ENCODE assay signal across 19 cellular contexts in genomic region chr15:60594071-60594470, GRCh38.
A peak's percentile ranks its signal among the peaks of the same experiment; 100 is the strongest.
DNase-seq lines count a peak whose midpoint lies in the region; ATAC-seq, FAIRE-seq and TF ChIP-seq lines count a peak whose summit lies in the region.
"Had no signal": no experiment of that assay in that cellular context is flagged by ENCODE, and none has a peak within 500 bp of the region (broad histone marks: within the 10 kb centered on the region; RNA-seq: fewer than 3 reads in every experiment).

No MANE protein-coding gene starts in this region.

- 46% methylated on average over 6 of the region's 6 CpGs for WGBS in A549 (ENCODE audit: missing lambda C conversion rate)
- WGBS in esophagus muscularis mucosa, result 84% methylated on average over 6 of the region's 6 CpGs

- ATAC-seq in A549 (no peak), HG03442 (IDR thresholded peaks at IDR 0.05; ENCODE audit: unreplicated experiment) (no peak), mucosa of descending colon (no peak)
- no peak for ATAC-seq in activated naive CD8-positive, alpha-beta T cell treated with anti-CD3 and anti-CD28 coated beads, Interleukin-2, amount 10 ng/mL, durations not matched to agents 7 days and 5 days (ENCODE audit: low read depth)
- ATAC-seq in naive thymus-derived CD8-positive, alpha-beta T cell, result no peak
- ATAC-seq: body of pancreas, foreskin keratinocyte, left colon, pancreas had no signal

- TF ChIP-seq EP300 in A549 (IDR thresholded peaks at IDR 0.05) (no peak), esophagus muscularis mucosa (IDR thresholded peaks at IDR 0.05) (no peak)

- H3K4me3 Mint-ChIP-seq in Caco-2 (ENCODE audit: unreplicated experiment), result peak overlapping the region; percentile 82
- H3K4me3 Mint-ChIP-seq in activated naive CD8-positive, alpha-beta T cell treated with anti-CD3 and anti-CD28 coated beads, Interleukin-2, amount 10 ng/mL, durations not matched to agents 7 days and 5 days, result peak overlapping the region; percentile 6
- H3K4me3 Mint-ChIP-seq in naive thymus-derived CD8-positive, alpha-beta T cell, result peak overlapping the region in 7 of 10 donors; percentile 13 to 89 (median 43)

- no peak overlapping the region for H3K4me3 ChIP-seq in A549
- H3K4me3 ChIP-seq in Caco-2 (ENCODE audit: low read depth, low read length), result no peak overlapping the region
- no peak overlapping the region for H3K4me3 ChIP-seq in esophagus muscularis mucosa
- no peak overlapping the region for H3K4me3 ChIP-seq in mucosa of descending colon
- H3K4me3 ChIP-seq: body of pancreas, GM23248, stomach, upper lobe of left lung had no signal

- TF ChIP-seq RAD21 in A549 (conservative IDR thresholded peaks at IDR 0.05 in 1 of 2, IDR thresholded peaks at IDR 0.05 in 1 of 2), result no peak

- H3K9me3 ChIP-seq in A549 (0 out of 3 replicates have a peak, but pooled peaks cover 7% of the 10 kb centered on the region), Caco-2 (no peaks in the 10 kb centered on the region), esophagus muscularis mucosa (no peaks in the 10 kb centered on the region), mucosa of descending colon (no peaks in the 10 kb centered on the region)
- H3K9me3 ChIP-seq: body of pancreas, pancreas, stomach, upper lobe of left lung had no signal

- H3K4me2 ChIP-seq in A549, result no peak overlapping the region

- DNase-seq in A549 (ENCODE audit: low read depth in 1 of 2, low spot score in 1 of 2) (no peak), Caco-2 (no peak), esophagus muscularis mucosa (ENCODE audit: extremely low spot score) (no peak), mucosa of descending colon (no peak)
- DNase-seq in activated naive CD8-positive, alpha-beta T cell treated with anti-CD3 and anti-CD28 coated beads, Interleukin-2, amount 10 ng/mL, durations not matched to agents 7 days and 5 days, result no peak
- no peak for DNase-seq in naive thymus-derived CD8-positive, alpha-beta T cell
- DNase-seq: activated naive CD4-positive, alpha-beta T cell treated with anti-CD3 and anti-CD28 coated beads for 36 hours; body of pancreas; cortex of kidney; foreskin keratinocyte; GM23248; left colon; NCI-H1048; NCI-H526 treated with DMSO at 0.1 percent for 48 hours; stomach; upper lobe of left lung had no signal

- no peaks in the 10 kb centered on the region for H3K27me3 ChIP-seq in Caco-2 (replicated peaks; ENCODE audit: control insufficient read depth, insufficient read depth, low read length)
- H3K27me3 ChIP-seq in esophagus muscularis mucosa, result no peaks in the 10 kb centered on the region
- H3K27me3 ChIP-seq: body of pancreas, foreskin keratinocyte, pancreas, upper lobe of left lung had no signal

- TF ChIP-seq POLR2A in A549 (IDR thresholded peaks at IDR 0.05; ENCODE audit: low read length) (no peak), esophagus muscularis mucosa (IDR thresholded peaks at IDR 0.05; ENCODE audit: low read depth) (no peak)

- POLR2A ChIA-PET in A549 (lab: Yijun Ruan, JAX) (no interaction called here), Caco-2 (lab: Charles Lee) (no interaction called here)
- POLR2A ChIA-PET in activated naive CD8-positive, alpha-beta T cell treated with anti-CD3 and anti-CD28 coated beads, Interleukin-2, amount 10 ng/mL, durations not matched to agents 7 days and 5 days (lab: Charles Lee), result no interaction called here
- POLR2A ChIA-PET in naive thymus-derived CD8-positive, alpha-beta T cell (lab: Charles Lee), result interaction anchor here (1.4 to 4.7 kb wide), 3 partner anchors 13 to 56 kb away, joined by 5 to 49 read pairs (median 6); no protein-coding TSS in a partner anchor

- no peak overlapping the region for H3K27ac Mint-ChIP-seq in Caco-2 (ENCODE audit: unreplicated experiment)
- no peak overlapping the region for H3K27ac Mint-ChIP-seq in activated naive CD8-positive, alpha-beta T cell treated with anti-CD3 and anti-CD28 coated beads, Interleukin-2, amount 10 ng/mL, durations not matched to agents 7 days and 5 days
- H3K27ac Mint-ChIP-seq in naive thymus-derived CD8-positive, alpha-beta T cell, result peak overlapping the region in 8 of 10 donors; percentile 9 to 85 (median 38)
- H3K27ac Mint-ChIP-seq: activated naive CD4-positive, alpha-beta T cell treated with anti-CD3 and anti-CD28 coated beads for 36 hours had no signal

- H3K9me3 Mint-ChIP-seq in Caco-2 (ENCODE audit: unreplicated experiment), result no peaks in the 10 kb centered on the region
- no peaks in the 10 kb centered on the region for H3K9me3 Mint-ChIP-seq in activated naive CD8-positive, alpha-beta T cell treated with anti-CD3 and anti-CD28 coated beads, Interleukin-2, amount 10 ng/mL, durations not matched to agents 7 days and 5 days
- H3K9me3 Mint-ChIP-seq in naive thymus-derived CD8-positive, alpha-beta T cell, result no peaks in the 10 kb centered on the region
- H3K9me3 Mint-ChIP-seq: activated naive CD4-positive, alpha-beta T cell treated with anti-CD3 and anti-CD28 coated beads for 36 hours had no signal

- H3K27ac ChIP-seq in A549 (no peak overlapping the region), esophagus muscularis mucosa (replicated peaks in 1 of 4) (no peak overlapping the region)
- H3K27ac ChIP-seq: foreskin keratinocyte, GM23248, stomach, upper lobe of left lung, VCaP had no signal

- FAIRE-seq in A549 (lab: Jason Lieb, UNC), result no peak
- FAIRE-seq: pancreas had no signal

- no peaks in the 10 kb centered on the region for H3K36me3 Mint-ChIP-seq in Caco-2 (ENCODE audit: insufficient read depth, unreplicated experiment)
- H3K36me3 Mint-ChIP-seq in activated naive CD8-positive, alpha-beta T cell treated with anti-CD3 and anti-CD28 coated beads, Interleukin-2, amount 10 ng/mL, durations not matched to agents 7 days and 5 days, result peaks cover 3% of the 10 kb centered on the region
- H3K36me3 Mint-ChIP-seq in naive thymus-derived CD8-positive, alpha-beta T cell, result no peaks in the 10 kb centered on the region

- peaks cover 7% of the 10 kb centered on the region for H3K4me1 Mint-ChIP-seq in Caco-2 (ENCODE audit: low read depth, unreplicated experiment)
- H3K4me1 Mint-ChIP-seq in activated naive CD8-positive, alpha-beta T cell treated with anti-CD3 and anti-CD28 coated beads, Interleukin-2, amount 10 ng/mL, durations not matched to agents 7 days and 5 days, result peaks cover 36% of the 10 kb centered on the region
- peaks cover 10 to 31% (median 27%) of the 10 kb centered on the region in 4 donors for H3K4me1 Mint-ChIP-seq in naive thymus-derived CD8-positive, alpha-beta T cell

- H3K36me3 ChIP-seq in Caco-2 (ENCODE audit: control insufficient read depth, insufficient read depth, low read length) (no peaks in the 10 kb centered on the region), esophagus muscularis mucosa (no peaks in the 10 kb centered on the region), mucosa of descending colon (ENCODE audit: low read depth) (no peaks in the 10 kb centered on the region)
- H3K36me3 ChIP-seq: pancreas, stomach, upper lobe of left lung had no signal

- BruUV-seq in Caco-2 (replicated peaks; lab: Mats Ljungman, UMichigan), result no TSS peak

- CTCF ChIA-PET in A549 (lab: Yijun Ruan, JAX) (interaction anchor here (0.5 to 4.1 kb wide), 5 partner anchors 9 to 1240 kb away, joined by 3 to 25 read pairs (median 7); no protein-coding TSS in a partner anchor), Caco-2 (lab: Charles Lee) (no interaction called here)

- TF ChIP-seq CTCF in A549 (IDR thresholded peaks at IDR 0.05) (no peak), Caco-2 (IDR thresholded peaks at IDR 0.05; ENCODE audit: insufficient read depth in 1 of 2, low read depth in 1 of 2, low read length in 1 of 2, severe bottlenecking in 1 of 2, unreplicated experiment in 1 of 2) (no peak), esophagus muscularis mucosa (IDR thresholded peaks at IDR 0.05) (no peak), mucosa of descending colon (IDR thresholded peaks at IDR 0.05) (no peak)

- peaks cover 5% of the 10 kb centered on the region for H3K27me3 Mint-ChIP-seq in Caco-2 (ENCODE audit: insufficient read depth, unreplicated experiment)
- H3K27me3 Mint-ChIP-seq in activated naive CD8-positive, alpha-beta T cell treated with anti-CD3 and anti-CD28 coated beads, Interleukin-2, amount 10 ng/mL, durations not matched to agents 7 days and 5 days, result no peaks in the 10 kb centered on the region
- peaks cover 0 to 8% (median 0%) of the 10 kb centered on the region in 5 donors for H3K27me3 Mint-ChIP-seq in naive thymus-derived CD8-positive, alpha-beta T cell

- intact Hi-C loops in Caco-2 (cut with micrococcal nuclease; ENCODE audit: unreplicated experiment) (loop anchor here (5.0 kb wide), 2 partner anchors 42 to 58 kb away; no protein-coding TSS in a partner anchor), esophagus muscularis mucosa (cut with DNase I) (loop anchor here (5.0 kb wide), 1 partner anchor 87 kb away; no protein-coding TSS in a partner anchor), mucosa of descending colon (cut with DNase I, micrococcal nuclease) (no loop called here)

- peaks cover 21% of the 10 kb centered on the region for H3K4me1 ChIP-seq in A549
- peaks cover 13% of the 10 kb centered on the region for H3K4me1 ChIP-seq in Caco-2
- H3K4me1 ChIP-seq in esophagus muscularis mucosa, result peaks cover 13 to 25% (median 22%) of the 10 kb centered on the region in 4 donors
- peaks cover 3% of the 10 kb centered on the region for H3K4me1 ChIP-seq in mucosa of descending colon (ENCODE audit: low read depth)

TF ChIP-seq in A549, 52 proteins besides CTCF, POLR2A, EP300 and RAD21:
- TF ChIP-seq JUNB (IDR thresholded peaks at IDR 0.05), result no peak
- no peak for TF ChIP-seq RARB (CRISPR knock-in tag; IDR thresholded peaks at IDR 0.05)
- 0 out of 2 replicates have a peak, but pooled peaks have one; percentile 16 for TF ChIP-seq CBX8 (IDR thresholded peaks at IDR 0.05)
- no peak for TF ChIP-seq EHMT2 (IDR thresholded peaks at IDR 0.05; ENCODE audit: low read depth)
- no peak for TF ChIP-seq POLR2AphosphoS2 (conservative IDR thresholded peaks at IDR 0.05; ENCODE audit: low read length)
- no peak for TF ChIP-seq CHD4 (IDR thresholded peaks at IDR 0.05; ENCODE audit: borderline replicate concordance)

Comparison
In these comparisons a context has a peak if more than half of its experiments do, and no peak if none do; other contexts are left out.
1. H3K27ac Mint-ChIP-seq: peak in naive thymus-derived CD8-positive, alpha-beta T cell (8 of 10); none in Caco-2 (single experiment) and activated naive CD8-positive, alpha-beta T cell treated with anti-CD3 and anti-CD28 coated beads, Interleukin-2, amount 10 ng/mL, durations not matched to agents 7 days and 5 days (single experiment).
2. H3K4me3 Mint-ChIP-seq: peak in every context shown above with its lines; median percentile 82 in Caco-2; 43 in naive thymus-derived CD8-positive, alpha-beta T cell; 6 in activated naive CD8-positive, alpha-beta T cell treated with anti-CD3 and anti-CD28 coated beads, Interleukin-2, amount 10 ng/mL, durations not matched to agents 7 days and 5 days.
3. intact Hi-C loops: an anchor here in Caco-2 (5.0 kb wide) and esophagus muscularis mucosa (5.0 kb wide); none called in mucosa of descending colon.